In the genomic region with DNA sequence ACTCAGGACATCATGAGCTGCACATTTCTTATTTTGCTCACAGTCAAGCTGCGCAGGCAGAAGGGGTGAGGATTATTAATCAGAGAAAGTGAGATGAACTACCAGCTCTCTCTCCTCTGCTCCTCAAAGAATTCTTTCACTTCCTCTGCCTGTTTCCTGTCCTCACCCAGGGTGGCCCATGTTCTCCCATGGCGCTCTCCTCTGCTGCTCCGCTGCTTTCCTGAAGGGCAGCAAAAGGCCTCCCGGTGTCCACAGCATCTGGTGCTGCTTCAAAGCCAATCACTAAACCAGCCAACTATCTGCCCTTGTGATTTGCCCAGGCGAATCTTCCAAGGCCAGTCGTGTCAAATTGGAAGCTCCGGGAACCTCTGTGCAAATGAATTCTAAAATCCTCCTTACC, we compare ENCODE assay signal across 23 cellular contexts.
"Had no signal": no experiment of that assay in that cellular context is flagged by ENCODE, and none has a peak within 500 bp of the region (broad histone marks: within the 10 kb centered on the region; RNA-seq: fewer than 3 reads in every experiment).

No MANE protein-coding gene starts in this region.

- H3K4me1 Mint-ChIP-seq: activated CD4-positive, alpha-beta memory T cell treated with anti-CD3 and anti-CD28 coated beads, Interleukin-2, amount 10 ng/mL, durations not matched to agents 7 days and 5 days; activated CD4-positive, alpha-beta T cell treated with anti-CD3 and anti-CD28 coated beads for 36 hours; memory B cell; stimulated activated naive B cell treated with anti-CD40 and anti-IgM and Interleukin-4, amounts not matched to agents 10 μg/mL and 1 μg/mL and 100 μg/mL, for 72 hours had no signal

- H3K4me3 Mint-ChIP-seq: activated CD4-positive, alpha-beta memory T cell treated with anti-CD3 and anti-CD28 coated beads, Interleukin-2, amount 10 ng/mL, durations not matched to agents 7 days and 5 days; activated CD4-positive, alpha-beta T cell treated with anti-CD3 and anti-CD28 coated beads for 36 hours; activated naive CD8-positive, alpha-beta T cell; activated T-cell treated with anti-CD3 and anti-CD28 coated beads, Interleukin-2, amount 50 U/mL, for 24 hours; brain; memory B cell; natural killer cell treated with Interleukin-12 subunit alpha and Interleukin-12 subunit beta and Interleukin-15 and Interleukin-18, amount 100 ng/mL, for 72 hours; stimulated activated naive B cell treated with anti-CD40 and anti-IgM and Interleukin-4, amounts not matched to agents 10 μg/mL and 1 μg/mL and 100 μg/mL, for 72 hours had no signal

- H3K27ac Mint-ChIP-seq: activated CD4-positive, alpha-beta memory T cell treated with anti-CD3 and anti-CD28 coated beads, Interleukin-2, amount 10 ng/mL, durations not matched to agents 7 days and 5 days; activated CD4-positive, alpha-beta T cell treated with anti-CD3 and anti-CD28 coated beads for 36 hours; activated naive CD8-positive, alpha-beta T cell; activated T-cell treated with anti-CD3 and anti-CD28 coated beads, Interleukin-2, amount 50 U/mL, for 24 hours; memory B cell; natural killer cell treated with Interleukin-12 subunit alpha and Interleukin-12 subunit beta and Interleukin-15 and Interleukin-18, amount 100 ng/mL, for 72 hours; stimulated activated naive B cell treated with anti-CD40 and anti-IgM and Interleukin-4, amounts not matched to agents 10 μg/mL and 1 μg/mL and 100 μg/mL, for 72 hours had no signal

- H3K27me3 Mint-ChIP-seq: activated CD4-positive, alpha-beta memory T cell treated with anti-CD3 and anti-CD28 coated beads, Interleukin-2, amount 10 ng/mL, durations not matched to agents 7 days and 5 days; activated CD4-positive, alpha-beta T cell treated with anti-CD3 and anti-CD28 coated beads for 36 hours; activated T-cell treated with anti-CD3 and anti-CD28 coated beads, Interleukin-2, amount 50 U/mL, for 24 hours; stimulated activated naive B cell treated with anti-CD40 and anti-IgM and Interleukin-4, amounts not matched to agents 10 μg/mL and 1 μg/mL and 100 μg/mL, for 72 hours had no signal

- H3K36me3 Mint-ChIP-seq: activated naive CD8-positive, alpha-beta T cell; brain; memory B cell; natural killer cell treated with Interleukin-12 subunit alpha and Interleukin-12 subunit beta and Interleukin-15 and Interleukin-18, amount 100 ng/mL, for 72 hours; stimulated activated naive B cell treated with anti-CD40 and anti-IgM and Interleukin-4, amounts not matched to agents 10 μg/mL and 1 μg/mL and 100 μg/mL, for 72 hours had no signal

- DNase-seq: activated CD4-positive, alpha-beta memory T cell treated with anti-CD3 and anti-CD28 coated beads, Interleukin-2, amount 10 ng/mL, durations not matched to agents 7 days and 5 days; activated CD4-positive, alpha-beta T cell treated with anti-CD3 and anti-CD28 coated beads for 36 hours; activated effector memory CD4-positive, alpha-beta T cell treated with Interleukin-2 at 50 U/mL for 16 hours; activated T-cell treated with anti-CD3 and anti-CD28 coated beads, Interleukin-2, amount 50 U/mL, for 24 hours; amniotic stem cell; central memory CD4-positive, alpha-beta T cell; effector CD8-positive, alpha-beta T cell; heart left ventricle; left lung; right cardiac atrium; stimulated activated CD4-positive, alpha-beta T cell treated with anti-CD3 and anti-CD28 coated beads, Interleukin-15, amount 100 ng/mL, for 24 hours; stimulated activated CD4-positive, alpha-beta T cell treated with anti-CD3 and anti-CD28 coated beads, Interleukin-4, amount 100 ng/mL, for 1 hour; stimulated activated naive B cell treated with anti-CD40 and anti-IgM and Interleukin-4, amounts not matched to agents 10 μg/mL and 1 μg/mL and 100 μg/mL, for 72 hours; T-helper 1 cell; T1000; thyroid gland; uterus had no signal

- H3K4me3 ChIP-seq: heart left ventricle, left lung, prostate gland, skin epidermis, thyroid gland, uterus had no signal

- ATAC-seq: activated CD4-positive, alpha-beta T cell treated with anti-CD3 and anti-CD28 coated beads for 36 hours; heart left ventricle; left lung; natural killer cell treated with Interleukin-12 subunit alpha and Interleukin-12 subunit beta and Interleukin-15 and Interleukin-18, amount 100 ng/mL, for 72 hours; right cardiac atrium; stimulated activated naive B cell treated with anti-CD40 and anti-IgM and Interleukin-4, amounts not matched to agents 10 μg/mL and 1 μg/mL and 100 μg/mL, for 72 hours had no signal

- H3K9me3 Mint-ChIP-seq: activated CD4-positive, alpha-beta memory T cell treated with anti-CD3 and anti-CD28 coated beads, Interleukin-2, amount 10 ng/mL, durations not matched to agents 7 days and 5 days; brain had no signal
